ENCODE assay signal across 8 cellular contexts in the genomic region with DNA sequence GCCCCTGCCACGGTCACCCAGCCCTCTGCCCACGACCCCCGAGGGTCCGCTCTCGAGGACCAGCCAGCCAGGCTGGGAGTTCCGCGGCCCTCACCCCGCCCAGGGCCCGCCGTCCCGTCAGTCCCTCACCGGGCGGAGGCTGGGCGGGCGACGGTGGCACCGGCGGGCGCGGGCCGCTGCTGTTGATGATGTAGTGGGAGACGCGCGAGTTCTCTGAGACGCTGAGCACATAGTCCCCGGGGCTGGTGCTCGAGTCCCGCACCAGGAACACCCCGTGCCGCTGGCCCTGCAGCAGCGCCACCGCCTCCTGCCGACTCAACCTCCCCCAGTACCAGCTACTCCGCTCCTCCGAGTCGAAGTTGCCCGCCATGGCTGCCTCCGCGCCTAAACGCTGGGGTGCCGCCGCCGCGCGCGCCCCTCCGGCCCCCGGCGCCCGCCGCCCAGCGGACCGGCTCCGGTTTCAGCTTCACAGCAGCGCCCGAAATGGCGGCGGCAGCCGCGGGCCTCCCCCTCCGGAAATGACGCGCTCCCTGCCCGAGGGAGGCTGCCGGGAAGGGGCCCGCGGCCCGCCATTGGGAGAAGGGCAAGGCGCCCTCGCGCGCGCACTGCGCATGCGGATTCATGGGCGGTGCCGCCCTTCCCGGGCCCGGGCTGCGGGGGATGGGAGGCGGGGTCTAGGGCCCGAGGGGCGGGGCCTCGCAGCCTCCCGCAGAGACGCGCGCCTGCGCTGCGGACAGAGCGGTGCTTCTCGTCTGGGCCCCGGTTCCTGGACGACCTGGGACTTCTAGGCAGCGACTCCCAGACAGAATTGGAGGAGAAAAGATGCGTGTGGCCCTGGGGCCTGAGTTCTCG. TPM values are rescaled to one million over a fixed set of nuclear protein-coding genes. Genes with fewer than 3 reads are reported as not detected.
A peak's percentile ranks its signal among the peaks of the same experiment; 100 is the strongest.
DNase-seq lines count a peak whose midpoint lies in the region; ATAC-seq and TF ChIP-seq lines count a peak whose summit lies in the region.

CRK (minus strand) TSS at position 485 of the 852 bp plus-strand sequence; CDS start at position 370, 115 bp downstream.

- no peaks in the 10 kb centered on the region for H3K9me3 Mint-ChIP-seq in activated T-cell treated with anti-CD3 and anti-CD28 coated beads, Interleukin-2, amount 50 U/mL, for 24 hours

- peak within 1 kb of the TSS; percentile 97 for H3K9ac ChIP-seq in PC-3 (ENCODE audit: low read length)
- peak within 1 kb of the TSS; percentile 88 to 99 for H3K9ac ChIP-seq in mucosa of rectum (ENCODE audit: low read depth in 1 of 2, low read length in 2 of 2)

- H3K27ac ChIP-seq in PC-3 (ENCODE audit: low read length) (peak within 1 kb of the TSS; percentile 68), mucosa of rectum (ENCODE audit: low read depth in 2 of 2, low read length in 2 of 2) (peak within 1 kb of the TSS; percentile 99)

- DNase-seq in DMS153 (lab: John Stamatoyannopoulos, UW) (peak; percentile 68), PC-3 (peak; percentile 96), erythroblast (lab: John Stamatoyannopoulos, UW) (peak; percentile 96 to 99)
- DNase-seq in Jurkat, Clone E6-1 (ENCODE audit: low read depth, low spot score) = peak; percentile 89
- DNase-seq in activated T-cell treated with anti-CD3 and anti-CD28 coated beads, Interleukin-2, amount 50 U/mL, for 24 hours = peak; percentile 99
- peak; percentile 92 to 94 for DNase-seq in stimulated activated CD8-positive, alpha-beta memory T cell treated with anti-CD3 and anti-CD28 coated beads, Interleukin-4, amount 100 ng/mL, for 4 hours (ENCODE audit: low read depth in 2 of 2, low spot score in 1 of 2)

- intact Hi-C loops in PC-3 (cut with micrococcal nuclease) = loop anchor here (10.0 kb wide), 1 partner anchor 91 kb away; no protein-coding TSS in a partner anchor

- peak within 1 kb of the TSS; percentile 78 for H2AFZ ChIP-seq in PC-3 (ENCODE audit: low read length)

- H3K36me3 ChIP-seq in PC-3 (ENCODE audit: low read depth, low read length) (peaks cover 5% of the 10 kb centered on the region; the same call in 1 of the 2 replicates), mucosa of rectum (ENCODE audit: control insufficient read depth in 2 of 2, insufficient read depth in 2 of 2, low read length in 2 of 2) (peaks cover 3 to 4% of the 10 kb centered on the region in 2 donors)

- peak; percentile 89 for TF ChIP-seq POLR2A in erythroblast (IDR thresholded peaks at IDR 0.05; ENCODE audit: low read length)

- H3K27ac Mint-ChIP-seq in activated T-cell treated with anti-CD3 and anti-CD28 coated beads, Interleukin-2, amount 50 U/mL, for 24 hours = peak within 1 kb of the TSS; percentile 94

- peaks cover 35% of the 10 kb centered on the region for H3K36me3 Mint-ChIP-seq in activated T-cell treated with anti-CD3 and anti-CD28 coated beads, Interleukin-2, amount 50 U/mL, for 24 hours (ENCODE audit: low read depth)

- H3K4me1 Mint-ChIP-seq in activated T-cell treated with anti-CD3 and anti-CD28 coated beads, Interleukin-2, amount 50 U/mL, for 24 hours (ENCODE audit: low read depth) = peaks cover 52% of the 10 kb centered on the region

- peak within 1 kb of the TSS; percentile 85 for H3K4me3 ChIP-seq in Jurkat, Clone E6-1 (ENCODE audit: low read length)
- peak within 1 kb of the TSS; percentile 88 for H3K4me3 ChIP-seq in PC-3 (ENCODE audit: low read length)
- peak within 1 kb of the TSS; percentile 87 to 98 for H3K4me3 ChIP-seq in mucosa of rectum (ENCODE audit: low read length in 2 of 2)

- BruUV-seq in PC-3 (replicated peaks; lab: Mats Ljungman, UMichigan) = no TSS peak

- no peaks in the 10 kb centered on the region for H3K9me2 ChIP-seq in PC-3 (replicated peaks; ENCODE audit: low read length)

- no peak for TF ChIP-seq CTCF in PC-3 (conservative IDR thresholded peaks at IDR 0.05; ENCODE audit: low read depth, low read length)

- CTCF ChIA-PET in PC-3 (lab: Charles Lee) = no interaction called here

- peak within 1 kb of the TSS; percentile 92 for H3K4me3 Mint-ChIP-seq in activated T-cell treated with anti-CD3 and anti-CD28 coated beads, Interleukin-2, amount 50 U/mL, for 24 hours

- POLR2A ChIA-PET in PC-3 (lab: Charles Lee; ENCODE audit: unreplicated experiment) = no interaction called here

- peaks cover 3% of the 10 kb centered on the region for H3F3A ChIP-seq in PC-3 (ENCODE audit: low read length, unreplicated experiment)

- H3K27me3 Mint-ChIP-seq in activated T-cell treated with anti-CD3 and anti-CD28 coated beads, Interleukin-2, amount 50 U/mL, for 24 hours = peaks cover 14% of the 10 kb centered on the region

- H3K9me3 ChIP-seq in PC-3 (ENCODE audit: low read length) (no peaks in the 10 kb centered on the region), mucosa of rectum (ENCODE audit: control insufficient read depth in 2 of 2, low read length in 2 of 2) (no peaks in the 10 kb centered on the region)

- ATAC-seq in GM21576 (IDR thresholded peaks at IDR 0.05; ENCODE audit: unreplicated experiment) (peak; percentile 66), PC-3 (peak; percentile 73)

- peaks cover 16% of the 10 kb centered on the region for H4K20me1 ChIP-seq in PC-3 (ENCODE audit: low read length)

- no peaks in the 10 kb centered on the region for H3K27me3 ChIP-seq in PC-3 (ENCODE audit: low read length)
- H3K27me3 ChIP-seq in mucosa of rectum (ENCODE audit: control insufficient read depth in 2 of 2, insufficient read depth in 2 of 2, low read length in 2 of 2) = no peaks in the 10 kb centered on the region

- H3K4me2 ChIP-seq in PC-3 (ENCODE audit: low read length) = peak within 1 kb of the TSS; percentile 93

- peaks cover 50% of the 10 kb centered on the region for H3K79me2 ChIP-seq in PC-3 (ENCODE audit: low read length)

- H3K4me1 ChIP-seq in PC-3 (ENCODE audit: insufficient read depth, low read length) = peaks cover 13% of the 10 kb centered on the region
- peaks cover 23 to 34% of the 10 kb centered on the region in 2 donors for H3K4me1 ChIP-seq in mucosa of rectum (ENCODE audit: control insufficient read depth in 2 of 2, insufficient read depth in 2 of 2, low read length in 2 of 2)

RNA-seq across cellular contexts. Expression of gene CRK, which starts in this region (rescaled TPM):
- polyA plus RNA-seq in Jurkat, Clone E6-1 (2012; ENCODE audit: insufficient read depth, insufficient read length) = 18.3 TPM
- total RNA-seq in PC-3 (2014; rRNA removed) = 41.8 and 49.4 TPM in 2 replicates

Comparison
In these comparisons a context has a peak if more than half of its experiments do, and no peak if none do; other contexts are left out.
1. Peak in every context shown above with its lines: DNase-seq, ATAC-seq, H3K4me3 ChIP-seq and H3K27ac ChIP-seq.